In genomic region chr12:113202300-113203075, GRCh38 we compare ENCODE assay signal across 25 cellular contexts. TPM values are rescaled to one million over a fixed set of nuclear protein-coding genes. Genes with fewer than 3 reads are reported as not detected.
"Had no signal": no experiment of that assay in that cellular context is flagged by ENCODE, and none has a peak within 500 bp of the region (broad histone marks: within the 10 kb centered on the region; RNA-seq: fewer than 3 reads in every experiment).

No MANE protein-coding gene starts in this region.

- ATAC-seq: activated CD4-positive, CD25-positive, alpha-beta regulatory T cell treated with anti-CD3 and anti-CD28 coated beads, Interleukin-2, amount 50 U/mL, for 24 hours; activated T-cell treated with anti-CD3 and anti-CD28 coated beads, Interleukin-2, amount 50 U/mL, for 72 hours; esophagus mucosa; left lobe of liver; sciatic nerve had no signal

- FAIRE-seq: endothelial cell of umbilical vein, small intestine had no signal

- H3K36me3 ChIP-seq: neutrophil, upper lobe of left lung had no signal

- H3K27ac ChIP-seq: neutrophil, upper lobe of left lung, VCaP had no signal

- H3K4me3 ChIP-seq: upper lobe of left lung had no signal

- H3K9me3 ChIP-seq: neutrophil, upper lobe of left lung had no signal

- DNase-seq: activated CD4-positive, alpha-beta memory T cell treated with anti-CD3 and anti-CD28 coated beads, Interleukin-2, amount 10 ng/mL, durations not matched to agents 7 days and 5 days; activated CD4-positive, alpha-beta T cell treated with anti-CD3 and anti-CD28 coated beads, Interleukin-2, amount 10 ng/mL, durations not matched to agents 24 days and 14 days; activated effector memory CD4-positive, alpha-beta T cell treated with Interleukin-2 at 50 U/mL for 16 hours; activated naive CD4-positive, alpha-beta T cell treated with anti-CD3 and anti-CD28 coated beads for 36 hours; activated T-cell treated with anti-CD3 and anti-CD28 coated beads, Interleukin-2, amount 50 U/mL, for 72 hours; central memory CD4-positive, alpha-beta T cell; effector memory CD4-positive, alpha-beta T cell; foreskin melanocyte; mammary epithelial cell; small intestine; stimulated activated CD4-positive, alpha-beta T cell treated with anti-CD3 and anti-CD28 coated beads, Interleukin-2, amount 100 ng/mL, for 48 hours; stimulated activated CD8-positive, alpha-beta memory T cell treated with anti-CD3 and anti-CD28 coated beads, Interleukin-4, amount 100 ng/mL, for 48 hours; stimulated activated naive CD4-positive, alpha-beta T cell treated with Interleukin-2 at 50 U/mL for 16 hours; SW 1271 had no signal

- H3K27me3 ChIP-seq: neutrophil, upper lobe of left lung had no signal

RNA-seq across cellular contexts. Expression of gene CFAP73, which starts 53.0 kb away (rescaled TPM):
- total RNA-seq: activated CD4-positive, alpha-beta T cell treated with anti-CD3 and anti-CD28 coated beads, Interleukin-2, amount 10 ng/mL, durations not matched to agents 24 days and 14 days; dermis microvascular lymphatic vessel endothelial cell; endothelial cell of umbilical vein; kidney epithelial cell; left lobe of liver; mammary epithelial cell; myocyte had no signal
- polyA plus RNA-seq: endothelial cell of umbilical vein, mammary epithelial cell had no signal
